ENCODE assay signal across 8 cellular contexts in genomic region chr16:31876955-31877828, GRCh38. TPM values are rescaled to one million over a fixed set of nuclear protein-coding genes. Genes with fewer than 3 reads are reported as not detected.
DNase-seq lines count a peak whose midpoint lies in the region; ATAC-seq and TF ChIP-seq lines count a peak whose summit lies in the region.

No MANE protein-coding gene starts in this region.

- H3K9me3 Mint-ChIP-seq in activated T-helper 1 cell treated with anti-CD3 and anti-CD28 coated beads, Interleukin-12 subunit alpha, Interleukin-12 subunit beta, Interleukin-2, Interleukin-4 antibody, amounts not matched to agents 30 ng/mL and 10 ng/mL and 1 ng/mL, durations not matched to agents 14 hours and 24 hours and 36 hours, result peaks cover 9% of the 10 kb centered on the region
- H3K9me3 Mint-ChIP-seq in immature natural killer cell, result no peaks in the 10 kb centered on the region

- H3K4me1 Mint-ChIP-seq in activated T-helper 1 cell treated with anti-CD3 and anti-CD28 coated beads, Interleukin-12 subunit alpha, Interleukin-12 subunit beta, Interleukin-2, Interleukin-4 antibody, amounts not matched to agents 30 ng/mL and 10 ng/mL and 1 ng/mL, durations not matched to agents 14 hours and 24 hours and 36 hours (ENCODE audit: low read depth), result peaks cover 79% of the 10 kb centered on the region
- H3K4me1 Mint-ChIP-seq in immature natural killer cell, result peaks cover 81 to 86% of the 10 kb centered on the region in 2 donors

- H3K27ac ChIP-seq in HL-60 (replicated peaks), result 0 out of 2 replicates have a peak overlapping the region, but pooled peaks have one; percentile 13

- peak overlapping the region; percentile 94 for H3K27ac Mint-ChIP-seq in activated T-helper 1 cell treated with anti-CD3 and anti-CD28 coated beads, Interleukin-12 subunit alpha, Interleukin-12 subunit beta, Interleukin-2, Interleukin-4 antibody, amounts not matched to agents 30 ng/mL and 10 ng/mL and 1 ng/mL, durations not matched to agents 14 hours and 24 hours and 36 hours
- H3K27ac Mint-ChIP-seq in immature natural killer cell, result peak overlapping the region; percentile 74 to 95 (median 87)

- DNase-seq in EH (ENCODE audit: low read depth), result peak; percentile 82
- no peak for DNase-seq in HL-60 (ENCODE audit: low read depth in 1 of 2, low spot score in 1 of 2)
- DNase-seq in activated T-helper 1 cell treated with anti-CD3 and anti-CD28 coated beads, Interleukin-12 subunit alpha, Interleukin-12 subunit beta, Interleukin-2, Interleukin-4 antibody, amounts not matched to agents 30 ng/mL and 10 ng/mL and 1 ng/mL, durations not matched to agents 14 hours and 24 hours and 36 hours (ENCODE audit: low spot score), result peak; percentile 71
- DNase-seq in immature natural killer cell, result peak in 1 of 3 donors; percentile 8
- peak; percentile 85 for DNase-seq in stromal cell of bone marrow (ENCODE audit: low read depth)
- DNase-seq in KG1 (lab: John Stamatoyannopoulos, UW), result no peak
- DNase-seq in NCI-H2196 (lab: John Stamatoyannopoulos, UW; ENCODE audit: unreplicated experiment), result no peak

- no peaks in the 10 kb centered on the region for H3K27me3 ChIP-seq in HL-60 (ENCODE audit: insufficient read depth, poor library complexity, severe bottlenecking)

- no peak overlapping the region for H3K4me3 ChIP-seq in HL-60 (replicated peaks; ENCODE audit: insufficient read depth, low read length)

- H3K4me3 Mint-ChIP-seq in activated T-helper 1 cell treated with anti-CD3 and anti-CD28 coated beads, Interleukin-12 subunit alpha, Interleukin-12 subunit beta, Interleukin-2, Interleukin-4 antibody, amounts not matched to agents 30 ng/mL and 10 ng/mL and 1 ng/mL, durations not matched to agents 14 hours and 24 hours and 36 hours, result peak overlapping the region; percentile 96
- H3K4me3 Mint-ChIP-seq in immature natural killer cell, result peak overlapping the region; percentile 40 to 97 (median 56)

- peaks cover 73% of the 10 kb centered on the region for H3K36me3 Mint-ChIP-seq in activated T-helper 1 cell treated with anti-CD3 and anti-CD28 coated beads, Interleukin-12 subunit alpha, Interleukin-12 subunit beta, Interleukin-2, Interleukin-4 antibody, amounts not matched to agents 30 ng/mL and 10 ng/mL and 1 ng/mL, durations not matched to agents 14 hours and 24 hours and 36 hours (ENCODE audit: low read depth)
- peaks cover 0 to 3% (median 0%) of the 10 kb centered on the region in 3 donors for H3K36me3 Mint-ChIP-seq in immature natural killer cell

- peak; percentile 43 for ATAC-seq in GM21423 (IDR thresholded peaks at IDR 0.05; ENCODE audit: unreplicated experiment)

- intact Hi-C loops in activated T-helper 1 cell treated with anti-CD3 and anti-CD28 coated beads, Interleukin-12 subunit alpha, Interleukin-12 subunit beta, Interleukin-2, Interleukin-4 antibody, amounts not matched to agents 30 ng/mL and 10 ng/mL and 1 ng/mL, durations not matched to agents 14 hours and 24 hours and 36 hours (cut with micrococcal nuclease), result loop anchor here (1.0 to 2.0 kb wide), 2 partner anchors 8 to 698 kb away; no protein-coding TSS in a partner anchor

- no peaks in the 10 kb centered on the region for H3K27me3 Mint-ChIP-seq in activated T-helper 1 cell treated with anti-CD3 and anti-CD28 coated beads, Interleukin-12 subunit alpha, Interleukin-12 subunit beta, Interleukin-2, Interleukin-4 antibody, amounts not matched to agents 30 ng/mL and 10 ng/mL and 1 ng/mL, durations not matched to agents 14 hours and 24 hours and 36 hours (ENCODE audit: insufficient read depth)
- H3K27me3 Mint-ChIP-seq in immature natural killer cell (ENCODE audit: low read depth in 3 of 3), result peaks cover 10 to 14% (median 12%) of the 10 kb centered on the region in 3 donors

- TF ChIP-seq CTCF in HL-60 (IDR thresholded peaks at IDR 0.05; ENCODE audit: insufficient read depth, low read length), result no peak

RNA-seq across cellular contexts. Expression of gene ZNF267, which starts 3.6 kb away (rescaled TPM):
- total RNA-seq in activated T-helper 1 cell treated with anti-CD3 and anti-CD28 coated beads, Interleukin-12 subunit alpha, Interleukin-12 subunit beta, Interleukin-2, Interleukin-4 antibody, amounts not matched to agents 30 ng/mL and 10 ng/mL and 1 ng/mL, durations not matched to agents 14 hours and 24 hours and 36 hours, result 93.9 and 98.9 TPM in 2 replicates
- polyA plus RNA-seq in immature natural killer cell, result 10 to 100 TPM in 2 of 3 donors, 1 to 10 TPM in 1; 7.9 to 11.3 (median 11.2) TPM

Comparison
In these comparisons a context has a peak if more than half of its experiments do, and no peak if none do; other contexts are left out.
1. DNase-seq: peak in EH (single experiment), activated T-helper 1 cell treated with anti-CD3 and anti-CD28 coated beads, Interleukin-12 subunit alpha, Interleukin-12 subunit beta, Interleukin-2, Interleukin-4 antibody, amounts not matched to agents 30 ng/mL and 10 ng/mL and 1 ng/mL, durations not matched to agents 14 hours and 24 hours and 36 hours (single experiment) and stromal cell of bone marrow (single experiment); none in HL-60 (0 of 2), KG1 (single experiment) and NCI-H2196 (single experiment).